ENCODE assay signal across 8 cellular contexts in the genomic region with DNA sequence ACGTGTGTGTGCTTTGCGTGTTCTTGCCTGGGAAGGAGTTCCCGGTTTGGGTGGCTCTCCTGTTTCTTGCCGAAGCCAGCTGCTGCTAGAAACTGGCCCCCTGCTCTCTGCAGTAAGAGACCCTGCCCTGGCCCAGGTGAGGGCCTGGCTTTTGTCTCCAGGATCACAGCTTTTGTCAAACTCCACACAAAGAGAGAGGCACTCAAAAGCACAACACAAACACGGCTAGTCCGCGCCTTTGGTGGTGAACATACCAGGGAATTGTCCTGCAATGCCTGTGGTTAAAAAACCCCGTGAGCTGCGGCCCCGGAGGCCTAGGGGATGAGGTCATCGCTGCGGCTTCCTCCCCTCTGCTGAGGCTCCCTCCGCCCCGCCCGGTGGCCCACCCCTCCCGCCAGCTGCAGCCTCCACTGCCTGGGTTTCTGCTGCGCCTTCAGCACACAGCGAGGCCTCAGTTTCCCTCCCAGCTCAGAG.
DNase-seq lines count a peak whose midpoint lies in the region; ATAC-seq and TF ChIP-seq lines count a peak whose summit lies in the region.

No MANE protein-coding gene starts in this region.

- intact Hi-C loops in cardiac septum (cut with DNase I) (no loop called here), posterior cingulate gyrus (cut with DNase I) (loop anchor here (5.0 kb wide), 1 partner anchor 164 kb away; the partner anchor contains the start of gene KCNQ1OT1), esophagus squamous epithelium (cut with DNase I) (loop anchor here (2.0 kb wide), 1 partner anchor 355 kb away; no protein-coding TSS in a partner anchor)

- no peaks in the 10 kb centered on the region for H3K9me3 ChIP-seq in esophagus squamous epithelium

- no CpG with 5 or more reads among the region's 18 CpGs for WGBS in esophagus squamous epithelium, 2 donors

- TF ChIP-seq POLR2A in esophagus squamous epithelium (IDR thresholded peaks at IDR 0.05): no peak

- no peak for ATAC-seq in GM18868 (IDR thresholded peaks at IDR 0.05; ENCODE audit: unreplicated experiment)

- peak overlapping the region in 2 of 4 donors; percentile 52 to 62 for H3K27ac ChIP-seq in esophagus squamous epithelium

- no peak for TF ChIP-seq CTCF in esophagus squamous epithelium (IDR thresholded peaks at IDR 0.05)

- TF ChIP-seq RAD21 in Ishikawa (IDR thresholded peaks at IDR 0.05; ENCODE audit: low read depth): peak; percentile 7; the same call in 1 of the 2 replicates

- peaks cover 7 to 20% (median 10%) of the 10 kb centered on the region in 3 donors for H3K4me1 ChIP-seq in esophagus squamous epithelium

- DNase-seq in DMS153 treated with DMSO at 0.1 percent for 48 hours (lab: John Stamatoyannopoulos, UW; ENCODE audit: unreplicated experiment): peak; percentile 6
- DNase-seq in activated CD8-positive, alpha-beta memory T cell treated with anti-CD3 and anti-CD28 coated beads, Interleukin-2, amount 50 U/mL, for 4 hours: peak; percentile 44
- peak; percentile 83 for DNase-seq in cardiac septum (ENCODE audit: low spot score)
- peak in 6 of 10 donors; percentile 14 to 85 (median 46) for DNase-seq in posterior cingulate gyrus
- DNase-seq in COR-L47 (lab: John Stamatoyannopoulos, UW): no peak
- no peak for DNase-seq in esophagus squamous epithelium (lab: John Stamatoyannopoulos, UW)

- no peaks in the 10 kb centered on the region for H3K36me3 ChIP-seq in esophagus squamous epithelium

- H3K27me3 ChIP-seq in esophagus squamous epithelium: no peaks in the 10 kb centered on the region

- TF ChIP-seq EP300 in Ishikawa (IDR thresholded peaks at IDR 0.05; ENCODE audit: borderline replicate concordance): no peak

- no peak overlapping the region for H3K4me3 ChIP-seq in esophagus squamous epithelium

TF ChIP-seq in Ishikawa, 13 proteins besides CTCF, POLR2A, EP300 and RAD21:
- TF ChIP-seq, protein P1, sequence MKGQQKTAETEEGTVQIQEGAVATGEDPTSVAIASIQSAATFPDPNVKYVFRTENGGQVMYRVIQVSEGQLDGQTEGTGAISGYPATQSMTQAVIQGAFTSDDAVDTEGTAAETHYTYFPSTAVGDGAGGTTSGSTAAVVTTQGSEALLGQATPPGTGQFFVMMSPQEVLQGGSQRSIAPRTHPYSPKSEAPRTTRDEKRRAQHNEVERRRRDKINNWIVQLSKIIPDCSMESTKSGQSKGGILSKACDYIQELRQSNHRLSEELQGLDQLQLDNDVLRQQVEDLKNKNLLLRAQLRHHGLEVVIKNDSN (IDR thresholded peaks at IDR 0.05): no peak
- TF ChIP-seq ZBTB7A (IDR thresholded peaks at IDR 0.05; ENCODE audit: low read depth) (0 out of 2 replicates have a peak, but pooled peaks have one; percentile 66), TEAD4 (IDR thresholded peaks at IDR 0.05) (peak; percentile 89), TCF12 (IDR thresholded peaks at IDR 0.05; ENCODE audit: low read depth) (0 out of 2 replicates have a peak, but pooled peaks have one; percentile 43)
TF ChIP-seq in Ishikawa: peak in this region for 3.

Comparison
In these comparisons a context has a peak if more than half of its experiments do, and no peak if none do; other contexts are left out.
1. DNase-seq: peak in DMS153 treated with DMSO at 0.1 percent for 48 hours (single experiment), activated CD8-positive, alpha-beta memory T cell treated with anti-CD3 and anti-CD28 coated beads, Interleukin-2, amount 50 U/mL, for 4 hours (single experiment), cardiac septum (single experiment) and posterior cingulate gyrus (6 of 10); none in COR-L47 (single experiment) and esophagus squamous epithelium (single experiment).